8 cellular contexts compared by ENCODE assay signal in the genomic region with DNA sequence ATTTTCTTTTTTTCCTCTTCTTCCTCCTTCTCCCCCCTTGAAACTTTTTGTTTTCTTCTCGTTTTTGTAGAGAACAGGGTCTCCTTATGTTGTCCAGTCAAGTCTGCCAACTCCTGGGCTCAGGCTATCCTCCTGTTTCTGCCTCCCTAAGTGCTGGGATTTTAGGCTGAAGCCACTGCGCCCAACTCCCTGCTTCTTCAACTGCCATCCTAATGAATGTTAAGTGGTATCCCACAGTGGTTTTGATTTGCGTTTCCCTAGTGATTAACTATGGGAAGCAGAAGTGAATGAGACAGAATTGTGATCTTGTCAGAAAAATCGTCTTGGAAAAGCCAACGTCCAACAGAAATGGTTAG. TPM values are rescaled to one million over a fixed set of nuclear protein-coding genes. Genes with fewer than 3 reads are reported as not detected.
DNase-seq lines count a peak whose midpoint lies in the region; TF ChIP-seq lines count a peak whose summit lies in the region.

No MANE protein-coding gene starts in this region.

- no peaks in the 10 kb centered on the region for H3K27me3 ChIP-seq in SJCRH30

- DNase-seq in SJCRH30 (no peak), fibroblast of pulmonary artery (ENCODE audit: low read depth) (no peak), retinal pigment epithelial cell (ENCODE audit: low read depth) (no peak), T1000 (lab: John Stamatoyannopoulos, UW) (no peak), ureter (ENCODE audit: low spot score) (no peak), iPS-NIHi11 (ENCODE audit: low spot score) (no peak)
- DNase-seq in stimulated activated naive CD4-positive, alpha-beta T cell treated with Interleukin-2 at 50 U/mL for 16 hours (lab: John Stamatoyannopoulos, UW) = no peak

- H3K9me3 ChIP-seq in SJCRH30 (replicated peaks) = no peaks in the 10 kb centered on the region

- H3K27ac ChIP-seq in SJCRH30 = peak overlapping the region; percentile 73

- no peak for TF ChIP-seq CTCF in GM12875 (IDR thresholded peaks at IDR 0.05; ENCODE audit: borderline replicate concordance, insufficient read depth, low read depth, low read length)
- no peak for TF ChIP-seq CTCF in fibroblast of pulmonary artery (IDR thresholded peaks at IDR 0.05; ENCODE audit: low read length, missing control alignments)
- TF ChIP-seq CTCF in retinal pigment epithelial cell (conservative IDR thresholded peaks at IDR 0.05; ENCODE audit: low read depth, low read length) = no peak

- H3K4me3 ChIP-seq in GM12875 (ENCODE audit: low read depth, low read length) (peak overlapping the region; percentile 91), SJCRH30 (peak overlapping the region; percentile 88), fibroblast of pulmonary artery (replicated peaks; ENCODE audit: low read depth, low read length) (peak overlapping the region; percentile 88), retinal pigment epithelial cell (ENCODE audit: low read length) (peak overlapping the region; percentile 73)

- H3K36me3 ChIP-seq in SJCRH30 = no peaks in the 10 kb centered on the region

- no peaks in the 10 kb centered on the region for H3K4me1 ChIP-seq in SJCRH30

RNA-seq across cellular contexts. Expression of a gene that starts 1.0 kb away (rescaled TPM):
- total RNA-seq in SJCRH30 (2014; rRNA removed; shearing (Covaris generic)) = 131 and 139 TPM in 2 replicates
- 416 TPM for total RNA-seq in ureter

RNA-seq across cellular contexts. Expression of a gene that starts 49.8 kb away (rescaled TPM):
- total RNA-seq in SJCRH30 (2014; rRNA removed; shearing (Covaris generic)) = 22.0 and 28.1 TPM in 2 replicates
- 109 TPM for total RNA-seq in ureter
